In the genomic region with DNA sequence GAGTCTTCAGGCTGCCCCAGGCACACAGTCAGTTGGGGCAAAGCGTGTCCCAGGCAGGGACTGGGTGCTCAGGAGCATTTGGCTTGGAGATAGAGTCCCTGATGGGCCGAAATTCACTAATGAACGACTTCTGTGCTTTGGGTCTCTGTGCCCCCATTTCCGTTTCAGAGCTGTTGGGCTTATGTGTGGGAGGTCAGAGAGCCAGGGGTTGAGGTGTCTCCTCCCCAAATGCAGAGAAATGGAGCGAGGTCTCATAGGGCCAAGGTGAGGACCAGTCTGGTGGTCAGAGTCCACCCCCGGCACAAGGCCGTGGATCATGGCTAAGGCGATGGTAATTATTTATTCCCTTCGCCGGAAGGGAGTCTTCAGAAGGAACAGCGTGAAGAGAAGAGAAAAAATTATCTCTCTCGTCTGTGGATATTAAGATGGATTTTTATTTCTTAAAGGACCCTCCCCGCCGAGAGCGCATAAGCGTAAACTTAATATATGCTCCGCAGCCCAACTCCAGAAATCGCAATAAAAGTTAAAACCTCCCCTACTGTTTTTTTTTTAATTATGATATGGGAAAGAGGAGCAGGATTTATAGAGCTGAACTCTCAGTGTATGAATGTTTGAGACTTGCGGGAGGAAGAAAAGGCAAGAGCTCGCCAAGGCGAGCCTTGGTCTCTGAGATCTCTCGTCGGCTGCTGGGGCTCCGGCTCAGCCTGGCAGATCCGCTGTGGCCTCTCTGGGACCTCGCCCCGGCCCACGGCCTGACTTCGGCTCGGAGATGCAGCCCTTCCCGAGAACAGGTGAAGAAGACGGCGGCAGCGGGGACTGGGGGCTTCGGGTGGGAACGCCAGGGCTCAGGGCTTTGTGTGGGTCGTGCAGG, we compare ENCODE assay signal across 12 cellular contexts. TPM values are rescaled to one million over a fixed set of nuclear protein-coding genes. Genes with fewer than 3 reads are reported as not detected.
DNase-seq lines count a peak whose midpoint lies in the region; ATAC-seq and TF ChIP-seq lines count a peak whose summit lies in the region.
"Had no signal": no experiment of that assay in that cellular context is flagged by ENCODE, and none has a peak within 500 bp of the region (broad histone marks: within the 10 kb centered on the region; RNA-seq: fewer than 3 reads in every experiment).

No MANE protein-coding gene starts in this region.

- H3K4me3 ChIP-seq in breast epithelium (peak overlapping the region; percentile 47 to 71 (median 71)), suprapubic skin (peak overlapping the region; percentile 67)

- POLR2A ChIA-PET in MCF 10A (lab: Yijun Ruan, JAX): interaction anchor here (0.6 kb wide), 1 partner anchor 20 kb away, joined by 3 read pairs; no protein-coding TSS in a partner anchor

- peak overlapping the region in 1 of 2 donors; percentile 91 for H3K27ac ChIP-seq in breast epithelium
- H3K27ac ChIP-seq in suprapubic skin: peak overlapping the region; percentile 98
- H3K27ac ChIP-seq: spleen had no signal

- H3K4me1 Mint-ChIP-seq in MCF 10A (ENCODE audit: insufficient read depth, unreplicated experiment) (peaks cover 18% of the 10 kb centered on the region), memory B cell (peaks cover 37% of the 10 kb centered on the region)
- peaks cover 50% of the 10 kb centered on the region for H3K4me1 Mint-ChIP-seq in activated naive CD8-positive, alpha-beta T cell (ENCODE audit: low read depth)

- BruUV-seq in MCF 10A (replicated peaks; lab: Mats Ljungman, UMichigan): no TSS peak

- ATAC-seq in memory B cell (ENCODE audit: low read depth): no peak

- H3K27ac Mint-ChIP-seq in MCF 10A (ENCODE audit: low read depth, unreplicated experiment): no peak overlapping the region
- peak overlapping the region; percentile 34 for H3K27ac Mint-ChIP-seq in activated naive CD8-positive, alpha-beta T cell
- peak overlapping the region; percentile 83 for H3K27ac Mint-ChIP-seq in memory B cell

- H3K36me3 ChIP-seq in breast epithelium (no peaks in the 10 kb centered on the region), suprapubic skin (no peaks in the 10 kb centered on the region)
- H3K36me3 ChIP-seq: spleen had no signal

- H3K9me3 Mint-ChIP-seq in MCF 10A (ENCODE audit: unreplicated experiment) (no peaks in the 10 kb centered on the region), memory B cell (no peaks in the 10 kb centered on the region)
- no peaks in the 10 kb centered on the region for H3K9me3 Mint-ChIP-seq in activated naive CD8-positive, alpha-beta T cell (ENCODE audit: low read depth)

- TF ChIP-seq CTCF in breast epithelium (IDR thresholded peaks at IDR 0.05) (no peak), MCF 10A (IDR thresholded peaks at IDR 0.05; ENCODE audit: unreplicated experiment) (no peak), suprapubic skin (IDR thresholded peaks at IDR 0.05) (no peak)

- H3K27me3 Mint-ChIP-seq in MCF 10A (ENCODE audit: insufficient read depth, unreplicated experiment) (peaks cover 7% of the 10 kb centered on the region), memory B cell (peaks cover 52% of the 10 kb centered on the region)
- H3K27me3 Mint-ChIP-seq in activated naive CD8-positive, alpha-beta T cell: peaks cover 61% of the 10 kb centered on the region

- TF ChIP-seq POLR2A in breast epithelium (IDR thresholded peaks at IDR 0.05) (no peak), suprapubic skin (IDR thresholded peaks at IDR 0.05) (no peak)

- H3K4me3 Mint-ChIP-seq in MCF 10A (ENCODE audit: unreplicated experiment) (no peak overlapping the region), memory B cell (peak overlapping the region; percentile 57)
- H3K4me3 Mint-ChIP-seq in activated naive CD8-positive, alpha-beta T cell: peak overlapping the region; percentile 65

- DNase-seq in breast epithelium (ENCODE audit: low spot score in 2 of 2) (no peak), MCF 10A (ENCODE audit: unreplicated experiment) (no peak), memory B cell (ENCODE audit: low spot score in 2 of 2) (no peak), suprapubic skin (ENCODE audit: low spot score in 2 of 2) (no peak), DMS153 (lab: John Stamatoyannopoulos, UW) (no peak), mesenteric fat pad (ENCODE audit: low spot score) (no peak), H4 (ENCODE audit: low spot score) (no peak)
- DNase-seq: C1 segment of cervical spinal cord, hypothalamus, NCI-H82 had no signal

- 27% methylated on average over 36 of the region's 37 CpGs for WGBS in suprapubic skin

- no peaks in the 10 kb centered on the region for H3K36me3 Mint-ChIP-seq in MCF 10A (ENCODE audit: insufficient read depth, unreplicated experiment)
- no peaks in the 10 kb centered on the region for H3K36me3 Mint-ChIP-seq in activated naive CD8-positive, alpha-beta T cell
- no peaks in the 10 kb centered on the region for H3K36me3 Mint-ChIP-seq in memory B cell

- H3K9me3 ChIP-seq in breast epithelium (no peaks in the 10 kb centered on the region), suprapubic skin (no peaks in the 10 kb centered on the region)
- H3K9me3 ChIP-seq: spleen had no signal

- H3K4me1 ChIP-seq in breast epithelium (peaks cover 4 to 9% of the 10 kb centered on the region in 2 donors), suprapubic skin (peaks cover 92% of the 10 kb centered on the region)

- CTCF ChIA-PET in MCF 10A (lab: Yijun Ruan, JAX): interaction anchor here (1.1 kb wide), 1 partner anchor 209 kb away, joined by 3 read pairs; no protein-coding TSS in a partner anchor

- TF ChIP-seq EP300 in suprapubic skin (IDR thresholded peaks at IDR 0.05): no peak

- H3K27me3 ChIP-seq in breast epithelium: peaks cover 3 to 80% of the 10 kb centered on the region in 2 donors
- H3K27me3 ChIP-seq in suprapubic skin: peaks cover 15% of the 10 kb centered on the region

- intact Hi-C loops in breast epithelium (cut with DNase I; ENCODE audit: low total_unique reads): no loop called here
- intact Hi-C loops in MCF 10A (cut with micrococcal nuclease): no loop called here

RNA-seq across cellular contexts. Expression of a gene that starts 6.3 kb away (rescaled TPM):
- total RNA-seq in breast epithelium (10 to 100 TPM in 1 of 3 donors, 1 to 10 TPM in 2; 3.8 to 16.8 (median 4.6) TPM), MCF 10A (2022) (5.2 and 6.0 TPM in 2 replicates), suprapubic skin (10 to 100 TPM in 1 of 4 donors, 1 to 10 TPM in 3; 4.9 to 12.2 (median 6.1) TPM), mesenteric fat pad (0.42 TPM)
- total RNA-seq in H4 (2014; rRNA removed; shearing (Covaris generic)): 2.4 and 5.6 TPM in 2 replicates
- total RNA-seq: spleen had no signal

RNA-seq across cellular contexts. Expression of a gene that starts 8.7 kb away (rescaled TPM):
- 10 to 100 TPM in 1 of 3 donors, 1 to 10 TPM in 2; 2.0 to 10.9 (median 4.3) TPM for total RNA-seq in breast epithelium
- total RNA-seq in MCF 10A (2022): not detected in 2 replicates
- total RNA-seq in suprapubic skin: 10 to 100 TPM in 3 of 4 donors, 1 to 10 TPM in 1; 8.8 to 24.7 (median 13.3) TPM
- 0.16 TPM for total RNA-seq in mesenteric fat pad
- total RNA-seq in H4 (2014; rRNA removed; shearing (Covaris generic)): 2.0 and 8.7 TPM in 2 replicates
- total RNA-seq: spleen had no signal

RNA-seq across cellular contexts. Expression of a gene that starts 15.2 kb away (rescaled TPM):
- total RNA-seq in breast epithelium (1 to 10 TPM in 2 of 3 donors, under 1 TPM in 1; 0.73 to 5.4 (median 2.0) TPM), MCF 10A (2022) (6.0 and 6.9 TPM in 2 replicates), suprapubic skin (1 to 10 TPM in 3 of 4 donors, under 1 TPM in 1; 0.23 to 8.4 (median 1.6) TPM), mesenteric fat pad (0.35 TPM)
- total RNA-seq in H4 (2014; rRNA removed; shearing (Covaris generic)): 0.45 TPM in 1 of 2 replicates, not detected in the other
- total RNA-seq: spleen had no signal

RNA-seq across cellular contexts. Expression of a gene that starts 18.9 kb away (rescaled TPM):
- total RNA-seq in breast epithelium (1 to 10 TPM in 1 of 3 donors, under 1 TPM in 1, not detected in 1; 0.73 to 1.3 TPM), MCF 10A (2022) (1.5 and 2.0 TPM in 2 replicates), suprapubic skin (10 to 100 TPM in 2 of 4 donors, 1 to 10 TPM in 2; 1.4 to 15.7 (median 10.7) TPM), mesenteric fat pad (not detected)
- 1.6 and 2.7 TPM in 2 replicates for total RNA-seq in H4 (2014; rRNA removed; shearing (Covaris generic))
- total RNA-seq: spleen had no signal

RNA-seq across cellular contexts. Expression of a gene that starts 20.7 kb away (rescaled TPM):
- total RNA-seq in breast epithelium: under 1 TPM in 1 of 3 donors, not detected in 2; 0.29 TPM
- 1.2 and 1.6 TPM in 2 replicates for total RNA-seq in MCF 10A (2022)
- 1 to 10 TPM; 3.1 to 3.7 (median 3.5) TPM for total RNA-seq in suprapubic skin
- not detected for total RNA-seq in mesenteric fat pad
- total RNA-seq in H4 (2014; rRNA removed; shearing (Covaris generic)): 0.21 and 1.1 TPM in 2 replicates
- total RNA-seq: spleen had no signal
